In genomic region chr1:235442788-235443429, GRCh38 we compare ENCODE assay signal across 1 cellular context.
A peak's percentile ranks its signal among the peaks of the same experiment; 100 is the strongest.
TF ChIP-seq lines count a peak whose summit lies in the region.

No MANE protein-coding gene starts in this region.

TF ChIP-seq in K562, 482 proteins besides CTCF, POLR2A, EP300 and RAD21 (continued from another document and continues in another):
- TF ChIP-seq JUN (IDR thresholded peaks at IDR 0.05; ENCODE audit: borderline replicate concordance, low read depth, low read length), result peak; percentile 51; the same call in 1 of the 2 replicates
- TF ChIP-seq JUN (CRISPR knock-in tag; IDR thresholded peaks at IDR 0.05; ENCODE audit: borderline replicate concordance), result no peak
- TF ChIP-seq EGR1 (conservative IDR thresholded peaks at IDR 0.05), result no peak
- 0 out of 2 replicates have a peak, but pooled peaks have one; percentile 11 for TF ChIP-seq PTRF (tag; IDR thresholded peaks at IDR 0.05)
- TF ChIP-seq SMC3 (conservative IDR thresholded peaks at IDR 0.05; ENCODE audit: insufficient read depth, low read depth, low read length), result no peak
- no peak for TF ChIP-seq POLR2G (IDR thresholded peaks at IDR 0.05; ENCODE audit: low read depth, low read length)
- no peak for TF ChIP-seq OTX1 (CRISPR knock-in tag; IDR thresholded peaks at IDR 0.05)
- no peak for TF ChIP-seq THRA (IDR thresholded peaks at IDR 0.05)
- no peak for TF ChIP-seq CBFA2T3 (IDR thresholded peaks at IDR 0.05)
- TF ChIP-seq ZBTB1 (CRISPR knock-in tag; IDR thresholded peaks at IDR 0.05; ENCODE audit: borderline replicate concordance, low read depth), result no peak
- TF ChIP-seq ZNF232 (CRISPR knock-in tag; IDR thresholded peaks at IDR 0.05), result no peak
- peak; percentile 95 for TF ChIP-seq ZNF592 (IDR thresholded peaks at IDR 0.05)
- TF ChIP-seq PATZ1 (CRISPR knock-in tag; IDR thresholded peaks at IDR 0.05; ENCODE audit: borderline replicate concordance), result no peak
- TF ChIP-seq HNRNPLL (IDR thresholded peaks at IDR 0.05; ENCODE audit: low read depth, low read length, poor library complexity, severe bottlenecking), result no peak
- TF ChIP-seq PURB (CRISPR knock-in tag; IDR thresholded peaks at IDR 0.05; ENCODE audit: low read depth), result no peak
- no peak for TF ChIP-seq TBP (optimal IDR thresholded peaks at IDR 0.05; ENCODE audit: low read depth, low read length)
- TF ChIP-seq YY1 (IDR thresholded peaks at IDR 0.05; ENCODE audit: borderline replicate concordance in 1 of 3, control insufficient read depth in 1 of 3, extremely low read depth in 1 of 3, insufficient read depth in 3 of 3, insufficient read length in 1 of 3, insufficient replicate concordance in 2 of 3, low read depth in 1 of 3, low read length in 2 of 3), result no peak
- TF ChIP-seq GABPA (tag; conservative IDR thresholded peaks at IDR 0.05; ENCODE audit: low read depth), result no peak
- 0 out of 2 replicates have a peak, but pooled peaks have one; percentile 14 for TF ChIP-seq HLTF (IDR thresholded peaks at IDR 0.05)
- TF ChIP-seq SLC30A9 (CRISPR knock-in tag; IDR thresholded peaks at IDR 0.05), result no peak
- no peak for TF ChIP-seq TCF3 (CRISPR knock-in tag; IDR thresholded peaks at IDR 0.05)
- TF ChIP-seq ZNF316 (IDR thresholded peaks at IDR 0.05), result peak; percentile 99
- peak; percentile 65; the same call in 1 of the 2 replicates for TF ChIP-seq GATAD2B (IDR thresholded peaks at IDR 0.05; ENCODE audit: borderline replicate concordance)
- TF ChIP-seq CREB1 (IDR thresholded peaks at IDR 0.05), result no peak
- TF ChIP-seq CREB1 (CRISPR knock-in tag; IDR thresholded peaks at IDR 0.05), result no peak
- TF ChIP-seq ATF2 (CRISPR knock-in tag; IDR thresholded peaks at IDR 0.05), result no peak
- peak; percentile 98 for TF ChIP-seq C11orf30 (IDR thresholded peaks at IDR 0.05; ENCODE audit: low read depth)
- 0 out of 2 replicates have a peak, but pooled peaks have one; percentile 32 for TF ChIP-seq ILF3 (IDR thresholded peaks at IDR 0.05; ENCODE audit: borderline replicate concordance)
- no peak for TF ChIP-seq ZNF133 (CRISPR knock-in tag; IDR thresholded peaks at IDR 0.05)
- TF ChIP-seq ZBTB2 (IDR thresholded peaks at IDR 0.05), result no peak; the same call in 1 of the 2 replicates
- TF ChIP-seq ZKSCAN8 (CRISPR knock-in tag; IDR thresholded peaks at IDR 0.05), result 0 out of 2 replicates have a peak, but pooled peaks have one; percentile 27
- TF ChIP-seq MAFK (IDR thresholded peaks at IDR 0.05; ENCODE audit: low read length), result peak; percentile 95
- TF ChIP-seq BMI1 (IDR thresholded peaks at IDR 0.05; ENCODE audit: low read length), result no peak
- TF ChIP-seq NCOA1 (IDR thresholded peaks at IDR 0.05; ENCODE audit: low read depth), result no peak
- TF ChIP-seq EP400 (IDR thresholded peaks at IDR 0.05), result peak; percentile 56; the same call in 1 of the 2 replicates
- no peak for TF ChIP-seq STAT6 (CRISPR knock-in tag; IDR thresholded peaks at IDR 0.05)
- peak in 1 of 2 experiments; percentile 32; a peak in 1 of 4 replicates for TF ChIP-seq MNT (conservative IDR thresholded peaks at IDR 0.05)
- no peak for TF ChIP-seq ATF6 (CRISPR knock-in tag; IDR thresholded peaks at IDR 0.05)
- TF ChIP-seq SMARCA5 (IDR thresholded peaks at IDR 0.05), result peak; percentile 55; the same call in 1 of the 2 replicates
- TF ChIP-seq ZNF764 (CRISPR knock-in tag; IDR thresholded peaks at IDR 0.05; ENCODE audit: low read depth), result no peak
- peak; percentile 73; the same call in 1 of the 2 replicates for TF ChIP-seq SMARCE1 (IDR thresholded peaks at IDR 0.05)
- TF ChIP-seq ZNF76 (CRISPR knock-in tag; IDR thresholded peaks at IDR 0.05; ENCODE audit: borderline replicate concordance), result no peak
- TF ChIP-seq CHD4 (IDR thresholded peaks at IDR 0.05; ENCODE audit: insufficient read depth, insufficient replicate concordance, low read depth, low read length, poor library complexity, severe bottlenecking), result no peak
- TF ChIP-seq HSF4 (CRISPR knock-in tag; IDR thresholded peaks at IDR 0.05; ENCODE audit: borderline replicate concordance), result no peak
